1 cellular context compared by ENCODE assay signal in genomic region chr7:54864718-54865117, GRCh38.
TF ChIP-seq lines count a peak whose summit lies in the region.

No MANE protein-coding gene starts in this region.

TF ChIP-seq in GM23338, 12 proteins besides CTCF, POLR2A, EP300 and RAD21 (continued from another document):
- TF ChIP-seq ZNF462 (CRISPR knock-in tag; IDR thresholded peaks at IDR 0.05) (no peak), NANOG (IDR thresholded peaks at IDR 0.05; ENCODE audit: borderline replicate concordance) (no peak), ZNF114 (CRISPR knock-in tag; IDR thresholded peaks at IDR 0.05) (no peak), REST (IDR thresholded peaks at IDR 0.05; ENCODE audit: unreplicated experiment) (no peak), STAT1 (IDR thresholded peaks at IDR 0.05; ENCODE audit: unreplicated experiment) (no peak), ETS1 (IDR thresholded peaks at IDR 0.05) (no peak)
